ENCODE assay signal across 2 cellular contexts in genomic region chr3:151724846-151725562, GRCh38.
A peak's percentile ranks its signal among the peaks of the same experiment; 100 is the strongest.
TF ChIP-seq lines count a peak whose summit lies in the region.

No MANE protein-coding gene starts in this region.

TF ChIP-seq in IMR-90, 13 proteins besides CTCF, POLR2A, EP300 and RAD21:
- TF ChIP-seq CEBPB (IDR thresholded peaks at IDR 0.05; ENCODE audit: low read depth, low read length): no peak
- TF ChIP-seq, protein P1, sequence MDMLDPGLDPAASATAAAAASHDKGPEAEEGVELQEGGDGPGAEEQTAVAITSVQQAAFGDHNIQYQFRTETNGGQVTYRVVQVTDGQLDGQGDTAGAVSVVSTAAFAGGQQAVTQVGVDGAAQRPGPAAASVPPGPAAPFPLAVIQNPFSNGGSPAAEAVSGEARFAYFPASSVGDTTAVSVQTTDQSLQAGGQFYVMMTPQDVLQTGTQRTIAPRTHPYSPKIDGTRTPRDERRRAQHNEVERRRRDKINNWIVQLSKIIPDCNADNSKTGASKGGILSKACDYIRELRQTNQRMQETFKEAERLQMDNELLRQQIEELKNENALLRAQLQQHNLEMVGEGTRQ (IDR thresholded peaks at IDR 0.05; ENCODE audit: low read depth, low read length): no peak
- no peak for TF ChIP-seq NFE2L2 (IDR thresholded peaks at IDR 0.05; ENCODE audit: low read depth, low read length)
- no peak for TF ChIP-seq ELK1 (IDR thresholded peaks at IDR 0.05; ENCODE audit: borderline replicate concordance, low read depth, low read length)
- TF ChIP-seq MXI1 (IDR thresholded peaks at IDR 0.05; ENCODE audit: borderline replicate concordance, low read depth, low read length): no peak

TF ChIP-seq in K562, 482 proteins besides CTCF, POLR2A, EP300 and RAD21:
- TF ChIP-seq ZNF668 (CRISPR knock-in tag; IDR thresholded peaks at IDR 0.05) (no peak), KDM5B (IDR thresholded peaks at IDR 0.05; ENCODE audit: insufficient replicate concordance, low read depth, low read length) (no peak), RBM25 (IDR thresholded peaks at IDR 0.05; ENCODE audit: low read depth, low read length, severe bottlenecking) (no peak), CBX5 (IDR thresholded peaks at IDR 0.05; ENCODE audit: borderline replicate concordance, low read depth) (0 out of 2 replicates have a peak, but pooled peaks have one; percentile 10), TRIM24 (IDR thresholded peaks at IDR 0.05) (peak in 1 of 2 experiments; percentile 46; a peak in 1 of 4 replicates), ZFP36 (IDR thresholded peaks at IDR 0.05; ENCODE audit: low read depth, low read length, partially characterized antibody) (peak; percentile 75), ESRRA (IDR thresholded peaks at IDR 0.05; ENCODE audit: borderline replicate concordance, low read depth) (no peak), HDGF (IDR thresholded peaks at IDR 0.05) (no peak), TBP (optimal IDR thresholded peaks at IDR 0.05; ENCODE audit: low read depth, low read length) (no peak), SMARCB1 (IDR thresholded peaks at IDR 0.05; ENCODE audit: insufficient read length, low read depth) (no peak), MNT (conservative IDR thresholded peaks at IDR 0.05) (no peak)
- TF ChIP-seq, protein P2, sequence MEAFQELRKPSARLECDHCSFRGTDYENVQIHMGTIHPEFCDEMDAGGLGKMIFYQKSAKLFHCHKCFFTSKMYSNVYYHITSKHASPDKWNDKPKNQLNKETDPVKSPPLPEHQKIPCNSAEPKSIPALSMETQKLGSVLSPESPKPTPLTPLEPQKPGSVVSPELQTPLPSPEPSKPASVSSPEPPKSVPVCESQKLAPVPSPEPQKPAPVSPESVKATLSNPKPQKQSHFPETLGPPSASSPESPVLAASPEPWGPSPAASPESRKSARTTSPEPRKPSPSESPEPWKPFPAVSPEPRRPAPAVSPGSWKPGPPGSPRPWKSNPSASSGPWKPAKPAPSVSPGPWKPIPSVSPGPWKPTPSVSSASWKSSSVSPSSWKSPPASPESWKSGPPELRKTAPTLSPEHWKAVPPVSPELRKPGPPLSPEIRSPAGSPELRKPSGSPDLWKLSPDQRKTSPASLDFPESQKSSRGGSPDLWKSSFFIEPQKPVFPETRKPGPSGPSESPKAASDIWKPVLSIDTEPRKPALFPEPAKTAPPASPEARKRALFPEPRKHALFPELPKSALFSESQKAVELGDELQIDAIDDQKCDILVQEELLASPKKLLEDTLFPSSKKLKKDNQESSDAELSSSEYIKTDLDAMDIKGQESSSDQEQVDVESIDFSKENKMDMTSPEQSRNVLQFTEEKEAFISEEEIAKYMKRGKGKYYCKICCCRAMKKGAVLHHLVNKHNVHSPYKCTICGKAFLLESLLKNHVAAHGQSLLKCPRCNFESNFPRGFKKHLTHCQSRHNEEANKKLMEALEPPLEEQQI (IDR thresholded peaks at IDR 0.05): 0 out of 2 replicates have a peak, but pooled peaks have one; percentile 54
- TF ChIP-seq, protein P3, sequence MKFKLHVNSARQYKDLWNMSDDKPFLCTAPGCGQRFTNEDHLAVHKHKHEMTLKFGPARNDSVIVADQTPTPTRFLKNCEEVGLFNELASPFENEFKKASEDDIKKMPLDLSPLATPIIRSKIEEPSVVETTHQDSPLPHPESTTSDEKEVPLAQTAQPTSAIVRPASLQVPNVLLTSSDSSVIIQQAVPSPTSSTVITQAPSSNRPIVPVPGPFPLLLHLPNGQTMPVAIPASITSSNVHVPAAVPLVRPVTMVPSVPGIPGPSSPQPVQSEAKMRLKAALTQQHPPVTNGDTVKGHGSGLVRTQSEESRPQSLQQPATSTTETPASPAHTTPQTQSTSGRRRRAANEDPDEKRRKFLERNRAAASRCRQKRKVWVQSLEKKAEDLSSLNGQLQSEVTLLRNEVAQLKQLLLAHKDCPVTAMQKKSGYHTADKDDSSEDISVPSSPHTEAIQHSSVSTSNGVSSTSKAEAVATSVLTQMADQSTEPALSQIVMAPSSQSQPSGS (CRISPR knock-in tag; IDR thresholded peaks at IDR 0.05): no peak
TF ChIP-seq in K562: peak in this region for 4.
